In the genomic region with DNA sequence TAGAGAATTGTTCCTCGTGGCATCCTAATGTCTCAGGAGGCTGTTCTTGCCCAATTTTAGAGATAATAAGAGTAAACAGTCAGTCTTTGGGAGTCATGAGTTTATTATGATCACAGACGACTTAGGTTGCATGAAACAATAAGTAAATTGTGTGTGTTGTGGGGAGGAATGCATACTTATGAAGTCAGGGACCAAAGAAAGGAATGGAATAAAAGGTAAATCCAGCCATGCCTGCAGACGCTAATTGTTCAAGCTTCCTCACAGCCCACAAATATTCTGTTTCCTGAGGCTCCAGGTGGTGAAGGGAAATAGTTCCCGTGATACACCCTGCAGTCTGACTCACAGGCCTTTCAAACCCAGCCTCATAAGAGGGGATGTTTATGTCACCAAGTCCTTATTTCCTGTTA, we compare ENCODE assay signal across 8 cellular contexts. TPM values are rescaled to one million over a fixed set of nuclear protein-coding genes. Genes with fewer than 3 reads are reported as not detected.
DNase-seq lines count a peak whose midpoint lies in the region; ATAC-seq lines count a peak whose summit lies in the region.

No MANE protein-coding gene starts in this region.

- peaks cover 14% of the 10 kb centered on the region for H3K27me3 ChIP-seq in iPS-15b (ENCODE audit: control insufficient read depth, insufficient read depth, low read length)

- no peak overlapping the region for H3K27ac Mint-ChIP-seq in activated CD4-positive, alpha-beta memory T cell treated with anti-CD3 and anti-CD28 coated beads for 36 hours

- in situ Hi-C loops in ACHN (cut with HindIII; ENCODE audit: low pct_ligation_motif_present, low pct_unique_long_range_greater_than_20kb, low sequenced_read_pairs): no loop called here

- peaks cover 17% of the 10 kb centered on the region for H3K4me1 Mint-ChIP-seq in activated CD4-positive, alpha-beta memory T cell treated with anti-CD3 and anti-CD28 coated beads for 36 hours (ENCODE audit: low read depth)

- H3K36me3 ChIP-seq in iPS-15b (ENCODE audit: control insufficient read depth, insufficient read depth, low read length): no peaks in the 10 kb centered on the region

- H3K4me3 ChIP-seq in iPS-15b (ENCODE audit: low read depth, low read length): peak overlapping the region; percentile 33

- no peak overlapping the region for H3K9ac ChIP-seq in iPS-15b (ENCODE audit: low read depth, low read length)

- CTCF ChIA-PET in activated CD4-positive, alpha-beta memory T cell treated with anti-CD3 and anti-CD28 coated beads for 36 hours (lab: Charles Lee): interaction anchor here (0.7 to 1.3 kb wide), 2 partner anchors 34 to 261 kb away, joined by 3 read pairs; no protein-coding TSS in a partner anchor

- no peaks in the 10 kb centered on the region for H3K9me3 Mint-ChIP-seq in activated CD4-positive, alpha-beta memory T cell treated with anti-CD3 and anti-CD28 coated beads for 36 hours

- H3K9me3 ChIP-seq in iPS-15b (ENCODE audit: control insufficient read depth, insufficient read depth, low read length): no peaks in the 10 kb centered on the region

- POLR2A ChIA-PET in activated CD4-positive, alpha-beta memory T cell treated with anti-CD3 and anti-CD28 coated beads for 36 hours (lab: Charles Lee): no interaction called here

- peaks cover 19% of the 10 kb centered on the region for H3K27me3 Mint-ChIP-seq in activated CD4-positive, alpha-beta memory T cell treated with anti-CD3 and anti-CD28 coated beads for 36 hours

- intact Hi-C loops in activated CD4-positive, alpha-beta memory T cell treated with anti-CD3 and anti-CD28 coated beads for 36 hours (cut with micrococcal nuclease): no loop called here

- H3K4me3 Mint-ChIP-seq in activated CD4-positive, alpha-beta memory T cell treated with anti-CD3 and anti-CD28 coated beads for 36 hours: peak overlapping the region; percentile 45

- ATAC-seq in HG03432 (IDR thresholded peaks at IDR 0.05; ENCODE audit: unreplicated experiment) (peak; percentile 46), HG02642 (IDR thresholded peaks at IDR 0.05; ENCODE audit: poor library complexity, unreplicated experiment) (no peak), HG03565 (IDR thresholded peaks at IDR 0.05; ENCODE audit: unreplicated experiment) (no peak), GM18519 (IDR thresholded peaks at IDR 0.05; ENCODE audit: low FRiP score, unreplicated experiment) (no peak)

- H3K36me3 Mint-ChIP-seq in activated CD4-positive, alpha-beta memory T cell treated with anti-CD3 and anti-CD28 coated beads for 36 hours: no peaks in the 10 kb centered on the region

- DNase-seq in ACHN (peak; percentile 21), medulla oblongata (ENCODE audit: extremely low spot score) (no peak)
- DNase-seq in activated CD4-positive, alpha-beta memory T cell treated with anti-CD3 and anti-CD28 coated beads for 36 hours: peak; percentile 20

- H3K4me1 ChIP-seq in iPS-15b (ENCODE audit: control insufficient read depth, insufficient read depth, low read length): peaks cover 2% of the 10 kb centered on the region

RNA-seq across cellular contexts. Expression of a gene that starts 0.9 kb away (rescaled TPM):
- 1 to 10 TPM in 1 of 2 experiments, under 1 TPM in 1; 0.44 to 1.1 TPM for total RNA-seq in activated CD4-positive, alpha-beta memory T cell treated with anti-CD3 and anti-CD28 coated beads for 36 hours

RNA-seq across cellular contexts. Expression of a gene that starts 44.5 kb away (rescaled TPM):
- total RNA-seq in activated CD4-positive, alpha-beta memory T cell treated with anti-CD3 and anti-CD28 coated beads for 36 hours: not detected

RNA-seq across cellular contexts. Expression of a gene that starts 49.4 kb away (rescaled TPM):
- total RNA-seq in activated CD4-positive, alpha-beta memory T cell treated with anti-CD3 and anti-CD28 coated beads for 36 hours: 1 to 10 TPM; 2.9 TPM
